ENCODE assay signal across 8 cellular contexts in genomic region chr10:110279062-110279986, GRCh38.
DNase-seq lines count a peak whose midpoint lies in the region; ATAC-seq, FAIRE-seq and TF ChIP-seq lines count a peak whose summit lies in the region.

No MANE protein-coding gene starts in this region.

- peaks cover 63% of the 10 kb centered on the region for H3K36me3 Mint-ChIP-seq in stimulated activated effector memory CD8-positive, alpha-beta T cell treated with anti-CD3 and anti-CD28 coated beads, Interleukin-12 subunit alpha, Interleukin-12 subunit beta, amount 100 ng/mL, for 72 hours

- H3K4me3 Mint-ChIP-seq in stimulated activated effector memory CD8-positive, alpha-beta T cell treated with anti-CD3 and anti-CD28 coated beads, Interleukin-12 subunit alpha, Interleukin-12 subunit beta, amount 100 ng/mL, for 72 hours = no peak overlapping the region

- H3K27ac ChIP-seq in MM.1S (ENCODE audit: low read length) (no peak overlapping the region), SU-DHL-6 (ENCODE audit: low read depth, low read length) (no peak overlapping the region)

- H3K4me2 ChIP-seq in MM.1S (ENCODE audit: low read depth, low read length) = no peak overlapping the region
- H3K4me2 ChIP-seq in SU-DHL-6 (ENCODE audit: low read depth, low read length, poor library complexity, severe bottlenecking) = no peak overlapping the region

- peak; percentile 66 for TF ChIP-seq CTCF in GM10248 (IDR thresholded peaks at IDR 0.05; ENCODE audit: control extremely low read depth, extremely low read depth, low read depth, missing control alignments)
- peak; percentile 63 for TF ChIP-seq CTCF in MM.1S (IDR thresholded peaks at IDR 0.05; ENCODE audit: low read length)
- TF ChIP-seq CTCF in SU-DHL-6 (IDR thresholded peaks at IDR 0.05; ENCODE audit: insufficient read depth, low read length, poor library complexity, severe bottlenecking) = peak; percentile 56
- TF ChIP-seq CTCF in cardiac fibroblast (IDR thresholded peaks at IDR 0.05; ENCODE audit: low read depth, low read length) = peak; percentile 81

- H2AFZ ChIP-seq in MM.1S (ENCODE audit: low read length) = no peak overlapping the region
- no peak overlapping the region for H2AFZ ChIP-seq in SU-DHL-6 (ENCODE audit: low read depth, low read length, severe bottlenecking)

- H3F3A ChIP-seq in MM.1S (ENCODE audit: insufficient read depth, low read length) (no peaks in the 10 kb centered on the region), SU-DHL-6 (ENCODE audit: insufficient read depth) (peaks cover 15% of the 10 kb centered on the region; the same call in 1 of the 2 replicates)

- POLR2A ChIA-PET in GM10248 (lab: Yijun Ruan, JAX) = no interaction called here

- H3K4me3 ChIP-seq in MM.1S (ENCODE audit: low read length) = no peak overlapping the region
- H3K4me3 ChIP-seq in SU-DHL-6 (ENCODE audit: insufficient read depth, low read length, poor library complexity, severe bottlenecking) = no peak overlapping the region
- H3K4me3 ChIP-seq in cardiac fibroblast (replicated peaks in 1 of 2; ENCODE audit: low read depth in 2 of 2, low read length in 2 of 2) = no peak overlapping the region

- H3K9me3 ChIP-seq in MM.1S (replicated peaks; ENCODE audit: insufficient read depth, low read length) = no peaks in the 10 kb centered on the region
- H3K9me3 ChIP-seq in SU-DHL-6 (ENCODE audit: insufficient read depth, low read length) = no peaks in the 10 kb centered on the region

- H3K27me3 ChIP-seq in MM.1S (replicated peaks; ENCODE audit: insufficient read depth, low read length) = no peaks in the 10 kb centered on the region
- H3K27me3 ChIP-seq in SU-DHL-6 (ENCODE audit: low read length) = no peaks in the 10 kb centered on the region

- H3K9ac ChIP-seq in MM.1S (ENCODE audit: low read length) (no peak overlapping the region), SU-DHL-6 (ENCODE audit: low read length) (no peak overlapping the region)

- peak; percentile 98 for FAIRE-seq in A204.1 (lab: Jason Lieb, UNC)

- H3K36me3 ChIP-seq in MM.1S (replicated peaks; ENCODE audit: insufficient read depth, low read length) (no peaks in the 10 kb centered on the region), SU-DHL-6 (ENCODE audit: low read length) (no peaks in the 10 kb centered on the region)

- no peaks in the 10 kb centered on the region for H3K9me3 Mint-ChIP-seq in stimulated activated effector memory CD8-positive, alpha-beta T cell treated with anti-CD3 and anti-CD28 coated beads, Interleukin-12 subunit alpha, Interleukin-12 subunit beta, amount 100 ng/mL, for 72 hours

- no peak overlapping the region for H3K27ac Mint-ChIP-seq in stimulated activated effector memory CD8-positive, alpha-beta T cell treated with anti-CD3 and anti-CD28 coated beads, Interleukin-12 subunit alpha, Interleukin-12 subunit beta, amount 100 ng/mL, for 72 hours

- CTCF ChIA-PET in GM10248 (lab: Yijun Ruan, JAX) = interaction anchor here (0.6 to 3.6 kb wide), 34 partner anchors 8 to 395 kb away, joined by 3 to 39 read pairs (median 4); partner anchors contain the start of genes MXI1 and SMNDC1

- no peaks in the 10 kb centered on the region for H3K4me1 ChIP-seq in MM.1S (ENCODE audit: low read length)

- peaks cover 36% of the 10 kb centered on the region for H3K4me1 Mint-ChIP-seq in stimulated activated effector memory CD8-positive, alpha-beta T cell treated with anti-CD3 and anti-CD28 coated beads, Interleukin-12 subunit alpha, Interleukin-12 subunit beta, amount 100 ng/mL, for 72 hours

- no peak for ATAC-seq in stimulated activated effector memory CD8-positive, alpha-beta T cell treated with anti-CD3 and anti-CD28 coated beads, Interleukin-12 subunit alpha, Interleukin-12 subunit beta, amount 100 ng/mL, for 72 hours

- peak; percentile 41 for DNase-seq in GM10248 (ENCODE audit: extremely low spot score)
- peak; percentile 43 for DNase-seq in MM.1S
- DNase-seq in cardiac fibroblast (ENCODE audit: low read depth in 2 of 2) = peak; percentile 83 to 84
- peak; percentile 67 for DNase-seq in iris pigment epithelial cell (ENCODE audit: low read depth)
- peak; percentile 40 to 54 for DNase-seq in stimulated activated CD4-positive, alpha-beta T cell treated with anti-CD3 and anti-CD28 coated beads, Interleukin-2, amount 100 ng/mL, for 24 hours
- DNase-seq in stimulated activated effector memory CD8-positive, alpha-beta T cell treated with anti-CD3 and anti-CD28 coated beads, Interleukin-12 subunit alpha, Interleukin-12 subunit beta, amount 100 ng/mL, for 72 hours (ENCODE audit: low spot score in 2 of 2) = no peak

- no peaks in the 10 kb centered on the region; the same call in 1 of the 2 replicates for H4K20me1 ChIP-seq in MM.1S (ENCODE audit: insufficient read depth, low read length)
- H4K20me1 ChIP-seq in SU-DHL-6 (ENCODE audit: low read depth, low read length) = no peaks in the 10 kb centered on the region

- H3K79me2 ChIP-seq in MM.1S (ENCODE audit: low read length) (no peaks in the 10 kb centered on the region), SU-DHL-6 (ENCODE audit: insufficient read depth, low read length) (no peaks in the 10 kb centered on the region)

- H3K9me2 ChIP-seq in MM.1S (replicated peaks; ENCODE audit: insufficient read depth, low read length) (no peaks in the 10 kb centered on the region), SU-DHL-6 (replicated peaks; ENCODE audit: insufficient read depth, low read length) (no peaks in the 10 kb centered on the region)

Comparison
In these comparisons a context has a peak if more than half of its experiments do, and no peak if none do; other contexts are left out.
1. DNase-seq: peak in GM10248 (single experiment), MM.1S (single experiment), cardiac fibroblast (2 of 2), iris pigment epithelial cell (single experiment) and stimulated activated CD4-positive, alpha-beta T cell treated with anti-CD3 and anti-CD28 coated beads, Interleukin-2, amount 100 ng/mL, for 24 hours (2 of 2); none in stimulated activated effector memory CD8-positive, alpha-beta T cell treated with anti-CD3 and anti-CD28 coated beads, Interleukin-12 subunit alpha, Interleukin-12 subunit beta, amount 100 ng/mL, for 72 hours (0 of 2).
2. Peak in every context shown above with its lines, with median percentiles within 50 percentile points of each other: CTCF ChIP-seq.